9 cellular contexts compared by ENCODE assay signal in genomic region chr5:127265473-127265872, GRCh38. TPM values are rescaled to one million over a fixed set of nuclear protein-coding genes. Genes with fewer than 3 reads are reported as not detected.
DNase-seq lines count a peak whose midpoint lies in the region; TF ChIP-seq lines count a peak whose summit lies in the region.
"Not testable (repeated sequence)": the region's sequence is repeated elsewhere in the genome, so short reads cannot be mapped to it uniquely, and the experiment has no call there.
"Had no signal": no experiment of that assay in that cellular context is flagged by ENCODE, and none has a peak within 500 bp of the region (broad histone marks: within the 10 kb centered on the region; RNA-seq: fewer than 3 reads in every experiment).

No MANE protein-coding gene starts in this region.

- not testable (repeated sequence) for H3K4me1 ChIP-seq in HEK293 (ENCODE audit: control insufficient read depth, insufficient read depth, low read length)

- not testable (repeated sequence) for H3K36me3 Mint-ChIP-seq in activated CD4-positive, alpha-beta T cell treated with anti-CD3 and anti-CD28 coated beads, Interleukin-2, amount 10 ng/mL, durations not matched to agents 24 days and 14 days (ENCODE audit: low read depth)

- H3K27ac Mint-ChIP-seq in activated CD4-positive, alpha-beta T cell treated with anti-CD3 and anti-CD28 coated beads, Interleukin-2, amount 10 ng/mL, durations not matched to agents 24 days and 14 days, result not testable (repeated sequence)

- peak; percentile 2 for DNase-seq in activated CD4-positive, alpha-beta T cell treated with anti-CD3 and anti-CD28 coated beads, Interleukin-2, amount 10 ng/mL, durations not matched to agents 24 days and 14 days

- not testable (repeated sequence) for H3K4me1 Mint-ChIP-seq in activated CD4-positive, alpha-beta T cell treated with anti-CD3 and anti-CD28 coated beads, Interleukin-2, amount 10 ng/mL, durations not matched to agents 24 days and 14 days

- H3K9me3 Mint-ChIP-seq in activated CD4-positive, alpha-beta T cell treated with anti-CD3 and anti-CD28 coated beads, Interleukin-2, amount 10 ng/mL, durations not matched to agents 24 days and 14 days, result not testable (repeated sequence)

- POLR2A ChIA-PET in HEK293 (lab: Yijun Ruan, JAX), result not testable (repeated sequence)

- CTCF ChIA-PET in HEK293 (lab: Yijun Ruan, JAX), result not testable (repeated sequence)

- not testable (repeated sequence) for H3K27me3 Mint-ChIP-seq in activated CD4-positive, alpha-beta T cell treated with anti-CD3 and anti-CD28 coated beads, Interleukin-2, amount 10 ng/mL, durations not matched to agents 24 days and 14 days

- H3K9me3 ChIP-seq in HEK293 (ENCODE audit: control insufficient read depth, insufficient read depth, low read depth, low read length), result not testable (repeated sequence)

- not testable (repeated sequence) for H3K36me3 ChIP-seq in HEK293 (ENCODE audit: control insufficient read depth in 2 of 2, insufficient read depth in 1 of 2, low read length in 2 of 2)

- intact Hi-C loops in activated CD4-positive, alpha-beta T cell treated with anti-CD3 and anti-CD28 coated beads, Interleukin-2, amount 10 ng/mL, durations not matched to agents 24 days and 14 days (cut with micrococcal nuclease), result not testable (repeated sequence)

- H3K27ac ChIP-seq in HEK293 (ENCODE audit: extremely low read depth, low read depth, low read length), result not testable (repeated sequence)

- TF ChIP-seq CTCF in HEK293 (tag by site-specific recombination; IDR thresholded peaks at IDR 0.05), result not testable (repeated sequence)

- H3K4me3 Mint-ChIP-seq in activated CD4-positive, alpha-beta T cell treated with anti-CD3 and anti-CD28 coated beads, Interleukin-2, amount 10 ng/mL, durations not matched to agents 24 days and 14 days, result not testable (repeated sequence)

- H3K4me3 ChIP-seq in HEK293 (ENCODE audit: low read depth, low read length), result not testable (repeated sequence)

TF ChIP-seq in HEK293, 187 proteins besides CTCF, POLR2A, EP300 and RAD21:
- TF ChIP-seq SCRT2 (tag by site-specific recombination; IDR thresholded peaks at IDR 0.05) (peak; percentile 57), SCRT1 (tag by site-specific recombination; IDR thresholded peaks at IDR 0.05; ENCODE audit: borderline replicate concordance) (peak; percentile 65; the same call in 1 of the 2 replicates)

RNA-seq across cellular contexts. Expression of gene MEGF10, which starts 25.1 kb away (rescaled TPM):
- not detected in 2 replicates for total RNA-seq in activated CD4-positive, alpha-beta T cell treated with anti-CD3 and anti-CD28 coated beads, Interleukin-2, amount 10 ng/mL, durations not matched to agents 24 days and 14 days
- total RNA-seq: B cell; Caco-2; CD4-positive, alpha-beta memory T cell; CD4-positive, alpha-beta T cell; CD4-positive, CD25-positive, alpha-beta regulatory T cell; CD8-positive, alpha-beta memory T cell; CD8-positive, alpha-beta T cell had no signal
